ENCODE assay signal across 10 cellular contexts in genomic region chr15:80660114-80660513, GRCh38. TPM values are rescaled to one million over a fixed set of nuclear protein-coding genes. Genes with fewer than 3 reads are reported as not detected.
DNase-seq lines count a peak whose midpoint lies in the region; ATAC-seq, FAIRE-seq and TF ChIP-seq lines count a peak whose summit lies in the region.
"Had no signal": no experiment of that assay in that cellular context is flagged by ENCODE, and none has a peak within 500 bp of the region (broad histone marks: within the 10 kb centered on the region; RNA-seq: fewer than 3 reads in every experiment).

No MANE protein-coding gene starts in this region.

- RAD21 ChIA-PET in HCT116 (lab: Charles Lee; ENCODE audit: low non-redundant PET in 1 of 2, low total read pairs in 2 of 2, uncharacterized antibody in 2 of 2, unreplicated experiment in 2 of 2) = interaction anchor here (1.4 to 1.8 kb wide), 2 partner anchors 116 to 117 kb away, joined by 5 to 7 read pairs; no protein-coding TSS in a partner anchor

- no peaks in the 10 kb centered on the region for H4K20me1 ChIP-seq in HCT116 (ENCODE audit: insufficient read depth)
- no peaks in the 10 kb centered on the region for H4K20me1 ChIP-seq in OCI-LY7 (ENCODE audit: insufficient read depth, low read length)

- peak; percentile 52 for TF ChIP-seq RAD21 in HCT116 (IDR thresholded peaks at IDR 0.05; ENCODE audit: low read depth)

- H3K27me3 ChIP-seq in HCT116 (ENCODE audit: insufficient read depth, low read length) (no peaks in the 10 kb centered on the region), small intestine (ENCODE audit: control insufficient read depth in 2 of 2, insufficient read depth in 2 of 2, low read length in 2 of 2) (no peaks in the 10 kb centered on the region)

- no peaks in the 10 kb centered on the region for H3K9me3 Mint-ChIP-seq in glutamatergic neuron (ENCODE audit: unreplicated experiment)

- POLR2A ChIA-PET in HCT116 (lab: Charles Lee) (no interaction called here), OCI-LY7 (lab: Charles Lee) (interaction anchor here (0.9 kb wide), 1 partner anchor 14 kb away, joined by 4 read pairs; no protein-coding TSS in a partner anchor)

- H3K79me2 ChIP-seq in HCT116 (ENCODE audit: insufficient read depth, low read length) (no peaks in the 10 kb centered on the region), OCI-LY7 (ENCODE audit: insufficient read depth, low read depth, low read length) (no peaks in the 10 kb centered on the region)

- BruUV-seq in HCT116 (replicated peaks; lab: Mats Ljungman, UMichigan) (no TSS peak), OCI-LY7 (replicated peaks; lab: Mats Ljungman, UMichigan) (no TSS peak)

- no peak for TF ChIP-seq POLR2A in HCT116 (IDR thresholded peaks at IDR 0.05; ENCODE audit: borderline replicate concordance, extremely low read depth, insufficient read depth, insufficient read length)

- DNase-seq in HCT116 (ENCODE audit: low read depth, low spot score) (no peak), SK-MEL-5 (ENCODE audit: low read depth, low spot score) (peak; percentile 84), glutamatergic neuron (peak; percentile 40), small intestine (peak; percentile 73), OCI-LY7 (ENCODE audit: low spot score) (no peak), germinal center (ENCODE audit: low spot score) (no peak)
- DNase-seq in central memory CD4-positive, alpha-beta T cell = no peak
- DNase-seq: activated T-cell treated with anti-CD3 and anti-CD28 coated beads for 4 hours had no signal

- no peak overlapping the region for H3K4me2 ChIP-seq in HCT116 (ENCODE audit: low read length)
- no peak overlapping the region for H3K4me2 ChIP-seq in OCI-LY7 (ENCODE audit: low read length)
- H3K4me2 ChIP-seq: KMS-11 had no signal

- CTCF ChIA-PET in HCT116 (lab: Charles Lee) = interaction anchor here (0.6 to 1.9 kb wide), 5 partner anchors 10 to 723 kb away, joined by 3 to 12 read pairs (median 4); no protein-coding TSS in a partner anchor
- CTCF ChIA-PET in OCI-LY7 (lab: Charles Lee; ENCODE audit: unreplicated experiment) = no interaction called here

- H3K4me3 ChIP-seq in HCT116 (replicated peaks in 1 of 2; ENCODE audit: low read depth in 1 of 2, low read length in 2 of 2) (no peak overlapping the region), small intestine (ENCODE audit: low read depth in 1 of 2, low read length in 2 of 2) (no peak overlapping the region), OCI-LY7 (ENCODE audit: low read depth, low read length, poor library complexity, severe bottlenecking) (no peak overlapping the region)

- H2AFZ ChIP-seq in HCT116 (ENCODE audit: low read depth, low read length, poor library complexity, severe bottlenecking) (no peak overlapping the region), OCI-LY7 (ENCODE audit: low read length) (no peak overlapping the region)

- H3K9me2 ChIP-seq in HCT116 (ENCODE audit: insufficient read depth) (no peaks in the 10 kb centered on the region), OCI-LY7 (ENCODE audit: insufficient read depth, low read length) (no peaks in the 10 kb centered on the region; the same call in 1 of the 2 replicates)

- no peaks in the 10 kb centered on the region for H3K27me3 Mint-ChIP-seq in glutamatergic neuron (ENCODE audit: unreplicated experiment)

- H3K36me3 Mint-ChIP-seq in glutamatergic neuron (ENCODE audit: unreplicated experiment) = no peaks in the 10 kb centered on the region

- in situ Hi-C loops in SK-MEL-5 (cut with HindIII; ENCODE audit: low pct_unique_long_range_greater_than_20kb, low sequenced_read_pairs) = no loop called here

- no peak overlapping the region for H3K4me3 Mint-ChIP-seq in glutamatergic neuron (ENCODE audit: unreplicated experiment)

- no peak overlapping the region for H3K9ac ChIP-seq in HCT116 (ENCODE audit: low read length)
- H3K9ac ChIP-seq: KMS-11 had no signal

- H3K27ac Mint-ChIP-seq in glutamatergic neuron (ENCODE audit: unreplicated experiment) = no peak overlapping the region

- H3K4me1 ChIP-seq in HCT116 (ENCODE audit: control insufficient read depth in 1 of 2, insufficient read depth in 2 of 2, low read length in 2 of 2) = no peaks in the 10 kb centered on the region; a peak in 1 of 4 replicates
- H3K4me1 ChIP-seq in small intestine (ENCODE audit: control insufficient read depth in 2 of 2, insufficient read depth in 1 of 2, low read depth in 1 of 2, low read length in 1 of 2) = peaks cover 3 to 9% of the 10 kb centered on the region in 2 donors
- H3K4me1 ChIP-seq in OCI-LY7 (ENCODE audit: insufficient read depth, low read length, poor library complexity, severe bottlenecking) = no peaks in the 10 kb centered on the region

- TF ChIP-seq CTCF in HCT116 (IDR thresholded peaks at IDR 0.05 in 2 of 3, conservative IDR thresholded peaks at IDR 0.05 in 1 of 3; ENCODE audit: borderline replicate concordance in 1 of 3, insufficient read depth in 1 of 3, low read depth in 2 of 3, low read length in 2 of 3) = peak; percentile 32 to 49 (median 32); a peak in 5 of 6 replicates
- TF ChIP-seq CTCF in glutamatergic neuron (IDR thresholded peaks at IDR 0.05; ENCODE audit: partially characterized antibody, unreplicated experiment) = peak; percentile 33
- no peak for TF ChIP-seq CTCF in OCI-LY7 (conservative IDR thresholded peaks at IDR 0.05; ENCODE audit: low read length)

- no peaks in the 10 kb centered on the region for H3K9me3 ChIP-seq in HCT116 (ENCODE audit: control insufficient read depth in 1 of 2, insufficient read depth in 1 of 2, low read depth in 1 of 2, low read length in 2 of 2)
- no peaks in the 10 kb centered on the region for H3K9me3 ChIP-seq in small intestine (ENCODE audit: control insufficient read depth, low read depth)
- no peaks in the 10 kb centered on the region for H3K9me3 ChIP-seq in OCI-LY7 (ENCODE audit: low read length)

- no peak for FAIRE-seq in small intestine (lab: Jason Lieb, UNC)

- H3K36me3 ChIP-seq in HCT116 (ENCODE audit: control insufficient read depth in 1 of 2, insufficient read depth in 2 of 2, low read length in 2 of 2) (no peaks in the 10 kb centered on the region), small intestine (ENCODE audit: control insufficient read depth in 2 of 2, insufficient read depth in 2 of 2, low read length in 2 of 2) (no peaks in the 10 kb centered on the region), OCI-LY7 (ENCODE audit: insufficient read depth, low read length) (no peaks in the 10 kb centered on the region)

- no peaks in the 10 kb centered on the region for H3K4me1 Mint-ChIP-seq in glutamatergic neuron (ENCODE audit: low read depth, unreplicated experiment)

- intact Hi-C loops in HCT116 (cut with micrococcal nuclease) (loop anchor here (1.0 kb wide), 1 partner anchor 119 kb away; the partner anchor contains the start of gene CEMIP), OCI-LY7 (cut with micrococcal nuclease; ENCODE audit: unreplicated experiment) (no loop called here)

- H3K27ac ChIP-seq in HCT116 (ENCODE audit: low read depth, low read length) = no peak overlapping the region
- no peak overlapping the region for H3K27ac ChIP-seq in small intestine (ENCODE audit: low read depth in 1 of 2, low read length in 1 of 2)
- no peak overlapping the region for H3K27ac ChIP-seq in OCI-LY7 (ENCODE audit: low read depth, low read length, poor library complexity, severe bottlenecking)
- H3K27ac ChIP-seq: KMS-11 had no signal

- peak; percentile 89 for ATAC-seq in HCT116
- no peak for ATAC-seq in HG03095 (IDR thresholded peaks at IDR 0.05; ENCODE audit: unreplicated experiment)

TF ChIP-seq in HCT116, 20 proteins besides CTCF, POLR2A, EP300 and RAD21:
- TF ChIP-seq EZH2phosphoT487 (IDR thresholded peaks at IDR 0.05; ENCODE audit: borderline replicate concordance) (no peak), ATF3 (IDR thresholded peaks at IDR 0.05) (no peak), ELF1 (IDR thresholded peaks at IDR 0.05; ENCODE audit: borderline replicate concordance, low read depth) (no peak), SRF (IDR thresholded peaks at IDR 0.05; ENCODE audit: low read depth) (no peak), ZFX (IDR thresholded peaks at IDR 0.05) (no peak), EGR1 (IDR thresholded peaks at IDR 0.05; ENCODE audit: low read depth) (no peak), FOSL1 (IDR thresholded peaks at IDR 0.05; ENCODE audit: low read depth) (no peak)

RNA-seq across cellular contexts. Expression of gene ABHD17C, which starts 35.0 kb away (rescaled TPM):
- 27.9 TPM for total RNA-seq in HCT116 (2021; ENCODE audit: unreplicated experiment)
- 17.6 and 20.3 TPM in 2 replicates for polyA plus RNA-seq in HCT116 (2012)
- total RNA-seq in SK-MEL-5 (2014; rRNA removed; shearing (Covaris generic)) = 6.9 and 9.1 TPM in 2 replicates
- 29.2 and 33.5 TPM in 2 replicates for polyA plus RNA-seq in SK-MEL-5 (2015; cell fraction: cytosol; rRNA removed)
- 10.8 and 11.5 TPM in 2 replicates for polyA plus RNA-seq in SK-MEL-5 (2015; cell fraction: nucleus; rRNA removed)
- total RNA-seq in glutamatergic neuron (ENCODE audit: unreplicated experiment) = 6.8 TPM
- polyA plus RNA-seq in small intestine = 10 to 100 TPM; 27.6 to 37.3 (median 30.4) TPM
- 0.08 and 0.47 TPM in 2 replicates for total RNA-seq in OCI-LY7 (2014; rRNA removed; shearing (Covaris generic))
- 0.70 and 0.81 TPM in 2 replicates for total RNA-seq in OCI-LY7 (2022)

Comparison
In these comparisons a context has a peak if more than half of its experiments do, and no peak if none do; other contexts are left out.
1. DNase-seq: peak in SK-MEL-5 (single experiment), glutamatergic neuron (single experiment) and small intestine (single experiment); none in HCT116 (single experiment), OCI-LY7 (single experiment), central memory CD4-positive, alpha-beta T cell (single experiment) and germinal center (single experiment).